ENCODE assay signal across 8 cellular contexts in genomic region chr5:53478411-53479044, GRCh38. TPM values are rescaled to one million over a fixed set of nuclear protein-coding genes. Genes with fewer than 3 reads are reported as not detected.
DNase-seq lines count a peak whose midpoint lies in the region; ATAC-seq and TF ChIP-seq lines count a peak whose summit lies in the region.

No MANE protein-coding gene starts in this region.

- H3K27me3 Mint-ChIP-seq in osteocyte (ENCODE audit: unreplicated experiment): no peaks in the 10 kb centered on the region

- H3K4me3 ChIP-seq in gastroesophageal sphincter: peak overlapping the region; percentile 58 to 75

- TF ChIP-seq CTCF in gastroesophageal sphincter (IDR thresholded peaks at IDR 0.05) (peak; percentile 13 to 64 (median 47)), osteocyte (IDR thresholded peaks at IDR 0.05) (peak; percentile 70)

- H3K27ac ChIP-seq in gastroesophageal sphincter: peak overlapping the region in 1 of 4 donors; percentile 51

- no peaks in the 10 kb centered on the region for H3K9me3 Mint-ChIP-seq in osteocyte (ENCODE audit: unreplicated experiment)

- peak overlapping the region; percentile 12 for H3K27ac Mint-ChIP-seq in osteocyte (ENCODE audit: unreplicated experiment)

- DNase-seq in COR-L47 (lab: John Stamatoyannopoulos, UW): peak; percentile 56
- peak; percentile 79 for DNase-seq in H4 (ENCODE audit: low spot score)
- DNase-seq in NCI-H2227 (lab: John Stamatoyannopoulos, UW; ENCODE audit: unreplicated experiment): peak; percentile 29
- peak; percentile 26 to 30 for DNase-seq in activated T-cell treated with anti-CD3 and anti-CD28 coated beads, Interleukin-2, amount 50 U/mL, for 48 hours
- DNase-seq in osteocyte (ENCODE audit: extremely low spot score, unreplicated experiment): no peak

- 0 to 3% methylated on average over 3 to 15 of the region's 26 CpGs for WGBS in gastroesophageal sphincter (ENCODE audit: low coverage in 1 of 2), 2 donors

- H3K27me3 ChIP-seq in gastroesophageal sphincter: peaks cover 4% of the 10 kb centered on the region

- peak overlapping the region; percentile 97 for H3K4me3 Mint-ChIP-seq in osteocyte (ENCODE audit: unreplicated experiment)

- H3K4me1 ChIP-seq in gastroesophageal sphincter: peaks cover 0 to 41% (median 8%) of the 10 kb centered on the region in 3 donors

- peaks cover 28% of the 10 kb centered on the region for H3K4me1 Mint-ChIP-seq in osteocyte (ENCODE audit: unreplicated experiment)

- TF ChIP-seq EP300 in gastroesophageal sphincter (IDR thresholded peaks at IDR 0.05): no peak

- H3K9me3 ChIP-seq in gastroesophageal sphincter: no peaks in the 10 kb centered on the region

- ATAC-seq in gastroesophageal sphincter: no peak
- ATAC-seq in GM18520 (IDR thresholded peaks at IDR 0.05; ENCODE audit: unreplicated experiment): no peak
- ATAC-seq in GM19397 (IDR thresholded peaks at IDR 0.05; ENCODE audit: unreplicated experiment): no peak

- peaks cover 1% of the 10 kb centered on the region for H3K36me3 Mint-ChIP-seq in osteocyte (ENCODE audit: unreplicated experiment)

- no peak for TF ChIP-seq POLR2A in gastroesophageal sphincter (IDR thresholded peaks at IDR 0.05)

- no peaks in the 10 kb centered on the region for H3K36me3 ChIP-seq in gastroesophageal sphincter

RNA-seq across cellular contexts. Expression of gene FST, which starts 1.9 kb away (rescaled TPM):
- total RNA-seq in H4 (2014; rRNA removed; shearing (Covaris generic)): 13.6 and 16.7 TPM in 2 replicates
- total RNA-seq in gastroesophageal sphincter (10 to 100 TPM in 1 of 4 donors, 1 to 10 TPM in 2, under 1 TPM in 1; 0.93 to 10.1 (median 4.5) TPM), osteocyte (10.5 and 14.1 TPM in 2 replicates)
